In genomic region chr7:18666107-18666728, GRCh38 we compare ENCODE assay signal across 9 cellular contexts.
A peak's percentile ranks its signal among the peaks of the same experiment; 100 is the strongest.
DNase-seq lines count a peak whose midpoint lies in the region; ATAC-seq and TF ChIP-seq lines count a peak whose summit lies in the region.
"Had no signal": no experiment of that assay in that cellular context is flagged by ENCODE, and none has a peak within 500 bp of the region (broad histone marks: within the 10 kb centered on the region; RNA-seq: fewer than 3 reads in every experiment).

No MANE protein-coding gene starts in this region.

- no peaks in the 10 kb centered on the region for H3K36me3 ChIP-seq in gastrocnemius medialis

- peak; percentile 65 for DNase-seq in NCI-H510A treated with DMSO at 0.1 percent for 48 hours (lab: John Stamatoyannopoulos, UW)
- no peak for DNase-seq in NCI-H510A (lab: John Stamatoyannopoulos, UW)
- DNase-seq in NCI-H128 (lab: John Stamatoyannopoulos, UW; ENCODE audit: unreplicated experiment), result peak; percentile 38
- peak; percentile 12 to 63 (median 26) for DNase-seq in T-helper 1 cell
- DNase-seq in amygdala (lab: John Stamatoyannopoulos, UW), result peak in 53 of 56 donors; percentile 1 to 83 (median 36)
- DNase-seq in hepatic stellate cell (ENCODE audit: low spot score), result peak; percentile 25
- peak; percentile 51 to 65 for DNase-seq in gastrocnemius medialis

- no peak overlapping the region for H3K4me3 ChIP-seq in gastrocnemius medialis
- H3K4me3 ChIP-seq: BLaER1 treated with 17β-estradiol and CSF1 and Interleukin-3, amounts not matched to agents 10 nM and 100 nM had no signal

- H3K9me3 ChIP-seq in gastrocnemius medialis, result no peaks in the 10 kb centered on the region

- H3K4me1 ChIP-seq in gastrocnemius medialis, result no peaks in the 10 kb centered on the region

- intact Hi-C loops in gastrocnemius medialis (cut with DNase I; ENCODE audit: low total_unique reads), result loop anchor here (1.0 to 2.0 kb wide), 2 partner anchors 75 to 314 kb away; no protein-coding TSS in a partner anchor

- ATAC-seq in HG02798 (IDR thresholded peaks at IDR 0.05; ENCODE audit: poor library complexity, unreplicated experiment), result peak; percentile 100
- ATAC-seq in gastrocnemius medialis, result peak; percentile 70 to 95

- in situ Hi-C loops in gastrocnemius medialis (cut with MboI; ENCODE audit: low sequenced_read_pairs in 4 of 4), result loop anchor here in 1 of 4 donors (10.0 kb wide), 1 partner anchor 311 kb away; no protein-coding TSS in a partner anchor

- H3K27me3 ChIP-seq in gastrocnemius medialis, result no peaks in the 10 kb centered on the region
- H3K27me3 ChIP-seq: BLaER1 treated with 17β-estradiol and CSF1 and Interleukin-3, amounts not matched to agents 10 nM and 100 nM had no signal

- TF ChIP-seq POLR2A in gastrocnemius medialis (IDR thresholded peaks at IDR 0.05), result no peak

- TF ChIP-seq CTCF in gastrocnemius medialis (IDR thresholded peaks at IDR 0.05 in 4 of 5, conservative IDR thresholded peaks at IDR 0.05 in 1 of 5), result peak; percentile 58 to 94 (median 81)

- H3K27ac ChIP-seq in gastrocnemius medialis, result no peak overlapping the region
